Comparison of ENCODE assay signal across 2 cellular contexts in the genomic region with DNA sequence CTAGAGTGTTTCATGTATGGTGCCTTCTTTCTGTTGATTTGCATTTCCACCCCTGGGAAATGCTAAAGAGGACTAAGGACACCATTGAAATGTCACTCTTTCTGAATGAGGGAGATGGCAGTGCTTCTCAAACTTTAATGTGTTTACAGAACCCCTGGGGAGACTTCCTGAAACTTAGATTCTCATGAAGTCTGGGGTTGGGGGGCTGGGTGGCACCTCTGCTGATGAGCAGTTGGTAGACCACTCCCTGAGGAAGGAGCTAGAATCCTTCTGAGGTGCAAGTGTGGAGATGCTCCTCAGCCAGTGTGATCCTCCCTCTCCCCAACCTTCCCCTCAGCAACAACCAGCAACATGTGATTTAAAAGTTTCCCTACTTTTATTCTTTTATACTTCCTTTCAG.
A peak's percentile ranks its signal among the peaks of the same experiment; 100 is the strongest.
TF ChIP-seq lines count a peak whose summit lies in the region.

No MANE protein-coding gene starts in this region.

TF ChIP-seq in GM23338, 12 proteins besides CTCF, POLR2A, EP300 and RAD21 (continued from another document):
- no peak for TF ChIP-seq ETS1 (IDR thresholded peaks at IDR 0.05)
- no peak for TF ChIP-seq CREB1 (CRISPR knock-in tag; IDR thresholded peaks at IDR 0.05; ENCODE audit: low read depth)
- no peak for TF ChIP-seq JUNB (IDR thresholded peaks at IDR 0.05; ENCODE audit: unreplicated experiment)
- no peak for TF ChIP-seq EZH2phosphoT487 (IDR thresholded peaks at IDR 0.05; ENCODE audit: unreplicated experiment)
- TF ChIP-seq EZH2 (IDR thresholded peaks at IDR 0.05; ENCODE audit: low read depth, unreplicated experiment): no peak
- no peak for TF ChIP-seq ZNF114 (CRISPR knock-in tag; IDR thresholded peaks at IDR 0.05)
- TF ChIP-seq, protein P1, sequence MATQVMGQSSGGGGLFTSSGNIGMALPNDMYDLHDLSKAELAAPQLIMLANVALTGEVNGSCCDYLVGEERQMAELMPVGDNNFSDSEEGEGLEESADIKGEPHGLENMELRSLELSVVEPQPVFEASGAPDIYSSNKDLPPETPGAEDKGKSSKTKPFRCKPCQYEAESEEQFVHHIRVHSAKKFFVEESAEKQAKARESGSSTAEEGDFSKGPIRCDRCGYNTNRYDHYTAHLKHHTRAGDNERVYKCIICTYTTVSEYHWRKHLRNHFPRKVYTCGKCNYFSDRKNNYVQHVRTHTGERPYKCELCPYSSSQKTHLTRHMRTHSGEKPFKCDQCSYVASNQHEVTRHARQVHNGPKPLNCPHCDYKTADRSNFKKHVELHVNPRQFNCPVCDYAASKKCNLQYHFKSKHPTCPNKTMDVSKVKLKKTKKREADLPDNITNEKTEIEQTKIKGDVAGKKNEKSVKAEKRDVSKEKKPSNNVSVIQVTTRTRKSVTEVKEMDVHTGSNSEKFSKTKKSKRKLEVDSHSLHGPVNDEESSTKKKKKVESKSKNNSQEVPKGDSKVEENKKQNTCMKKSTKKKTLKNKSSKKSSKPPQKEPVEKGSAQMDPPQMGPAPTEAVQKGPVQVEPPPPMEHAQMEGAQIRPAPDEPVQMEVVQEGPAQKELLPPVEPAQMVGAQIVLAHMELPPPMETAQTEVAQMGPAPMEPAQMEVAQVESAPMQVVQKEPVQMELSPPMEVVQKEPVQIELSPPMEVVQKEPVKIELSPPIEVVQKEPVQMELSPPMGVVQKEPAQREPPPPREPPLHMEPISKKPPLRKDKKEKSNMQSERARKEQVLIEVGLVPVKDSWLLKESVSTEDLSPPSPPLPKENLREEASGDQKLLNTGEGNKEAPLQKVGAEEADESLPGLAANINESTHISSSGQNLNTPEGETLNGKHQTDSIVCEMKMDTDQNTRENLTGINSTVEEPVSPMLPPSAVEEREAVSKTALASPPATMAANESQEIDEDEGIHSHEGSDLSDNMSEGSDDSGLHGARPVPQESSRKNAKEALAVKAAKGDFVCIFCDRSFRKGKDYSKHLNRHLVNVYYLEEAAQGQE (IDR thresholded peaks at IDR 0.05; ENCODE audit: unreplicated experiment): no peak
- no peak for TF ChIP-seq POLR2AphosphoS5 (IDR thresholded peaks at IDR 0.05; ENCODE audit: low read depth)
- TF ChIP-seq ZNF331 (CRISPR knock-in tag; IDR thresholded peaks at IDR 0.05; ENCODE audit: low read depth): no peak
- TF ChIP-seq, protein P2, sequence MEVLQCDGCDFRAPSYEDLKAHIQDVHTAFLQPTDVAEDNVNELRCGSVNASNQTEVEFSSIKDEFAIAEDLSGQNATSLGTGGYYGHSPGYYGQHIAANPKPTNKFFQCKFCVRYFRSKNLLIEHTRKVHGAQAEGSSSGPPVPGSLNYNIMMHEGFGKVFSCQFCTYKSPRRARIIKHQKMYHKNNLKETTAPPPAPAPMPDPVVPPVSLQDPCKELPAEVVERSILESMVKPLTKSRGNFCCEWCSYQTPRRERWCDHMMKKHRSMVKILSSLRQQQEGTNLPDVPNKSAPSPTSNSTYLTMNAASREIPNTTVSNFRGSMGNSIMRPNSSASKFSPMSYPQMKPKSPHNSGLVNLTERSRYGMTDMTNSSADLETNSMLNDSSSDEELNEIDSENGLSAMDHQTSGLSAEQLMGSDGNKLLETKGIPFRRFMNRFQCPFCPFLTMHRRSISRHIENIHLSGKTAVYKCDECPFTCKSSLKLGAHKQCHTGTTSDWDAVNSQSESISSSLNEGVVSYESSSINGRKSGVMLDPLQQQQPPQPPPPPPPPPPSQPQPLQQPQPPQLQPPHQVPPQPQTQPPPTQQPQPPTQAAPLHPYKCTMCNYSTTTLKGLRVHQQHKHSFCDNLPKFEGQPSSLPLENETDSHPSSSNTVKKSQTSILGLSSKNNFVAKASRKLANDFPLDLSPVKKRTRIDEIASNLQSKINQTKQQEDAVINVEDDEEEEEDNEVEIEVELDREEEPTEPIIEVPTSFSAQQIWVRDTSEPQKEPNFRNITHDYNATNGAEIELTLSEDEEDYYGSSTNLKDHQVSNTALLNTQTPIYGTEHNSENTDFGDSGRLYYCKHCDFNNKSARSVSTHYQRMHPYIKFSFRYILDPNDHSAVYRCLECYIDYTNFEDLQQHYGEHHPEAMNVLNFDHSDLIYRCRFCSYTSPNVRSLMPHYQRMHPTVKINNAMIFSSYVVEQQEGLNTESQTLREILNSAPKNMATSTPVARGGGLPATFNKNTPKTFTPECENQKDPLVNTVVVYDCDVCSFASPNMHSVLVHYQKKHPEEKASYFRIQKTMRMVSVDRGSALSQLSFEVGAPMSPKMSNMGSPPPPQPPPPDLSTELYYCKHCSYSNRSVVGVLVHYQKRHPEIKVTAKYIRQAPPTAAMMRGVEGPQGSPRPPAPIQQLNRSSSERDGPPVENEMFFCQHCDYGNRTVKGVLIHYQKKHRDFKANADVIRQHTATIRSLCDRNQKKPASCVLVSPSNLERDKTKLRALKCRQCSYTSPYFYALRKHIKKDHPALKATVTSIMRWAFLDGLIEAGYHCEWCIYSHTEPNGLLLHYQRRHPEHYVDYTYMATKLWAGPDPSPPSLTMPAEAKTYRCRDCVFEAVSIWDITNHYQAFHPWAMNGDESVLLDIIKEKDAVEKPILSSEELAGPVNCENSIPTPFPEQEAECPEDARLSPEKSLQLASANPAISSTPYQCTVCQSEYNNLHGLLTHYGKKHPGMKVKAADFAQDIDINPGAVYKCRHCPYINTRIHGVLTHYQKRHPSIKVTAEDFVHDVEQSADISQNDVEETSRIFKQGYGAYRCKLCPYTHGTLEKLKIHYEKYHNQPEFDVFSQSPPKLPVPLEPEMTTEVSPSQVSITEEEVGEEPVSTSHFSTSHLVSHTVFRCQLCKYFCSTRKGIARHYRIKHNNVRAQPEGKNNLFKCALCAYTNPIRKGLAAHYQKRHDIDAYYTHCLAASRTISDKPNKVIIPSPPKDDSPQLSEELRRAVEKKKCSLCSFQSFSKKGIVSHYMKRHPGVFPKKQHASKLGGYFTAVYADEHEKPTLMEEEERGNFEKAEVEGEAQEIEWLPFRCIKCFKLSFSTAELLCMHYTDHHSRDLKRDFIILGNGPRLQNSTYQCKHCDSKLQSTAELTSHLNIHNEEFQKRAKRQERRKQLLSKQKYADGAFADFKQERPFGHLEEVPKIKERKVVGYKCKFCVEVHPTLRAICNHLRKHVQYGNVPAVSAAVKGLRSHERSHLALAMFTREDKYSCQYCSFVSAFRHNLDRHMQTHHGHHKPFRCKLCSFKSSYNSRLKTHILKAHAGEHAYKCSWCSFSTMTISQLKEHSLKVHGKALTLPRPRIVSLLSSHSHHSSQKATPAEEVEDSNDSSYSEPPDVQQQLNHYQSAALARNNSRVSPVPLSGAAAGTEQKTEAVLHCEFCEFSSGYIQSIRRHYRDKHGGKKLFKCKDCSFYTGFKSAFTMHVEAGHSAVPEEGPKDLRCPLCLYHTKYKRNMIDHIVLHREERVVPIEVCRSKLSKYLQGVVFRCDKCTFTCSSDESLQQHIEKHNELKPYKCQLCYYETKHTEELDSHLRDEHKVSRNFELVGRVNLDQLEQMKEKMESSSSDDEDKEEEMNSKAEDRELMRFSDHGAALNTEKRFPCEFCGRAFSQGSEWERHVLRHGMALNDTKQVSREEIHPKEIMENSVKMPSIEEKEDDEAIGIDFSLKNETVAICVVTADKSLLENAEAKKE (CRISPR knock-in tag; IDR thresholded peaks at IDR 0.05): peak; percentile 40

TF ChIP-seq in WTC11, 78 proteins besides CTCF, POLR2A, EP300 and RAD21:
- TF ChIP-seq PRDM15 (CRISPR knock-in tag; IDR thresholded peaks at IDR 0.05) (no peak), EMX1 (CRISPR knock-in tag; IDR thresholded peaks at IDR 0.05) (no peak)
TF ChIP-seq in WTC11: peak in this region for 0.
